8 cellular contexts compared by ENCODE assay signal in genomic region chr9:26145938-26146337, GRCh38.
"Had no signal": no experiment of that assay in that cellular context is flagged by ENCODE, and none has a peak within 500 bp of the region (broad histone marks: within the 10 kb centered on the region; RNA-seq: fewer than 3 reads in every experiment).

No MANE protein-coding gene starts in this region.

- DNase-seq: GDM1, GF-D8 had no signal

- FAIRE-seq: G401.6, GM12878, GM12891, GM12892, GM18507, GM19239 had no signal

- ATAC-seq: GM12878 had no signal

- H3K4me3 ChIP-seq: GM12878 had no signal
